ENCODE assay signal across 8 cellular contexts in the genomic region with DNA sequence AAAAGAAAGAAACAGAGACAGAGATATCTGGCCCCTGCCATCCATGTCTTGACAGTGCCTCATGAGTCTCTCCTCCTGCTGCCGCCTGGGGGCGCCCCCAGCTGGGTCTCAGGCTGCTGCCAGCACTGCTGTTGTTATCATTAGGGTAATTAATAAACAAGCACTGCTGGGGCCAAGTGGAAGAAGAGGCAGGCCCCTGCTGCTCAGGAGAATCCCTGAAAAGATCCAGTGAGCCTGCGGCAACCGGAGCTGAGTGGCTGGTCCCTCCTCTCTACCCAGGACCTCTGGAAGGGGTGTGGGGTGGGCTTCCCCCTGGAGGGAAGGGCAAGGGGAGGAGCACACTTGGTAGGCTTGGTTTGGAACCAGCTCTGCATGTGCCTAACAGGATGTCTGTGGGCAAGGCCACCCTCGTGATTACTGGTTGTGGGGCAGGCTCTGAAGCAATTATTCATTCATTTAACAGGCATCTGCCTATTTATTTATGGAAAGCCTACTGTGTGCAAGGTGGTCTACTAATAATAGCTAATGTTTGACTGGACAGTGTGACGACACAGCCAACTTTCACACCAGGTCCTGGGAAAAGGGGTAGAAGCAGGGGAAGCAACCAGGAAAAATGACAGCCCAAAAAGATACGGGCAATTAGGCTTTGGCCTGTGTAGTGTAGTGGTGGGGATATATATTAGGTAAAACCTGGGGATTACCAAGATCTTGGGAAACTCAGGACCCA. TPM values are rescaled to one million over a fixed set of nuclear protein-coding genes. Genes with fewer than 3 reads are reported as not detected.
A peak's percentile ranks its signal among the peaks of the same experiment; 100 is the strongest.
DNase-seq lines count a peak whose midpoint lies in the region; ATAC-seq, FAIRE-seq and TF ChIP-seq lines count a peak whose summit lies in the region.

No MANE protein-coding gene starts in this region.

- TF ChIP-seq POLR2A in testis (IDR thresholded peaks at IDR 0.05): no peak

- H3K9me2 ChIP-seq in Karpas-422 (replicated peaks; ENCODE audit: insufficient read depth, low read length): no peaks in the 10 kb centered on the region

- peak overlapping the region; percentile 87 for H3K4me3 Mint-ChIP-seq in activated naive CD4-positive, alpha-beta T cell treated with anti-CD3 and anti-CD28 coated beads for 36 hours

- no peak overlapping the region for H3K27ac Mint-ChIP-seq in activated naive CD4-positive, alpha-beta T cell treated with anti-CD3 and anti-CD28 coated beads for 36 hours

- no peaks in the 10 kb centered on the region for H3K36me3 Mint-ChIP-seq in activated naive CD4-positive, alpha-beta T cell treated with anti-CD3 and anti-CD28 coated beads for 36 hours (ENCODE audit: low read depth)

- CTCF ChIA-PET in activated naive CD4-positive, alpha-beta T cell treated with anti-CD3 and anti-CD28 coated beads for 36 hours (lab: Charles Lee): interaction anchor here (0.6 to 2.2 kb wide), 13 partner anchors 14 to 1092 kb away, joined by 3 to 10 read pairs (median 3); partner anchors contain the start of genes MAPKBP1 and RPAP1

- TF ChIP-seq CTCF in pancreas (IDR thresholded peaks at IDR 0.05): peak; percentile 35 to 79 (median 71)
- peak; percentile 82 to 90 (median 83) for TF ChIP-seq CTCF in testis (IDR thresholded peaks at IDR 0.05)

- H3K27me3 ChIP-seq in Karpas-422 (ENCODE audit: low read length): no peaks in the 10 kb centered on the region
- no peaks in the 10 kb centered on the region for H3K27me3 ChIP-seq in pancreas
- no peaks in the 10 kb centered on the region for H3K27me3 ChIP-seq in testis

- no peaks in the 10 kb centered on the region for H3K9me3 Mint-ChIP-seq in activated naive CD4-positive, alpha-beta T cell treated with anti-CD3 and anti-CD28 coated beads for 36 hours

- H3K4me3 ChIP-seq in Karpas-422 (ENCODE audit: low read length) (peak overlapping the region; percentile 68), SK-N-MC (peak overlapping the region; percentile 76), pancreas (peak overlapping the region in 1 of 4 donors; percentile 64), testis (peak overlapping the region; percentile 78 to 87)

- H4K20me1 ChIP-seq in Karpas-422 (ENCODE audit: insufficient read depth, low read depth, low read length): no peaks in the 10 kb centered on the region

- no peak for FAIRE-seq in pancreas (lab: Jason Lieb, UNC)

- peak in 2 of 3 experiments; percentile 75 to 80 for DNase-seq in NCI-H1417 (lab: John Stamatoyannopoulos, UW)
- DNase-seq in NCI-H1417 treated with DMSO at 0.1 percent for 48 hours (lab: John Stamatoyannopoulos, UW): no peak
- DNase-seq in Karpas-422: peak; percentile 92
- DNase-seq in SK-N-MC (ENCODE audit: low read depth, low spot score): peak; percentile 76
- peak; percentile 79 for DNase-seq in activated naive CD4-positive, alpha-beta T cell treated with anti-CD3 and anti-CD28 coated beads for 36 hours
- peak; percentile 78 for DNase-seq in germinal center (ENCODE audit: low spot score)
- peak; percentile 48 to 83 (median 71) for DNase-seq in pancreas
- DNase-seq in testis: peak; percentile 89

- H3K4me1 ChIP-seq in Karpas-422 (ENCODE audit: low read length) (peaks cover 26% of the 10 kb centered on the region), pancreas (peaks cover 0 to 10% (median 0%) of the 10 kb centered on the region in 3 donors), testis (peaks cover 41% of the 10 kb centered on the region)

- intact Hi-C loops in activated naive CD4-positive, alpha-beta T cell treated with anti-CD3 and anti-CD28 coated beads for 36 hours (cut with micrococcal nuclease): loop anchor here (1.0 to 5.0 kb wide), 11 partner anchors 14 to 501 kb away; partner anchors contain the start of genes ITPKA, JMJD7, MAPKBP1 and RPAP1
- intact Hi-C loops in pancreas (cut with DNase I): no loop called here
- intact Hi-C loops in testis (cut with DNase I; ENCODE audit: low total_unique reads): no loop called here

- H3K4me2 ChIP-seq in Karpas-422 (ENCODE audit: low read depth, low read length, poor library complexity, severe bottlenecking): peak overlapping the region; percentile 84

- peaks cover 13% of the 10 kb centered on the region for H3K4me1 Mint-ChIP-seq in activated naive CD4-positive, alpha-beta T cell treated with anti-CD3 and anti-CD28 coated beads for 36 hours (ENCODE audit: low read depth)

- ATAC-seq in pancreas: peak; percentile 77 to 84 (median 80)

- H3K9me3 ChIP-seq in Karpas-422 (ENCODE audit: low read length): no peaks in the 10 kb centered on the region
- no peaks in the 10 kb centered on the region for H3K9me3 ChIP-seq in SK-N-MC (ENCODE audit: low read depth, low read length)
- no peaks in the 10 kb centered on the region for H3K9me3 ChIP-seq in pancreas
- no peaks in the 10 kb centered on the region for H3K9me3 ChIP-seq in testis

- H3K79me2 ChIP-seq in Karpas-422 (ENCODE audit: low read length): no peaks in the 10 kb centered on the region

- H3K36me3 ChIP-seq in Karpas-422 (ENCODE audit: insufficient read depth, low read length) (no peaks in the 10 kb centered on the region), SK-N-MC (ENCODE audit: insufficient read depth, low read length) (no peaks in the 10 kb centered on the region; the same call in 1 of the 2 replicates), pancreas (no peaks in the 10 kb centered on the region), testis (ENCODE audit: low read depth, missing control alignments) (no peaks in the 10 kb centered on the region)

- 6% methylated on average over 7 of the region's 7 CpGs for WGBS in pancreas, 2 donors
- WGBS in testis, 2 donors: 6 to 9% methylated on average over 7 of the region's 7 CpGs

- H2AFZ ChIP-seq in Karpas-422 (ENCODE audit: low read length): peak overlapping the region; percentile 51; the same call in 1 of the 2 replicates

- peaks cover 15% of the 10 kb centered on the region for H3K27me3 Mint-ChIP-seq in activated naive CD4-positive, alpha-beta T cell treated with anti-CD3 and anti-CD28 coated beads for 36 hours (ENCODE audit: low read depth)

- H3K27ac ChIP-seq in Karpas-422 (ENCODE audit: low read length) (no peak overlapping the region), SK-N-MC (peak overlapping the region; percentile 47; the same call in 1 of the 2 replicates), pancreas (no peak overlapping the region), testis (peak overlapping the region; percentile 66 to 90)

- H3K9ac ChIP-seq in Karpas-422 (ENCODE audit: low read length) (0 out of 2 replicates have a peak overlapping the region, but pooled peaks have one; percentile 59), SK-N-MC (ENCODE audit: insufficient read length) (no peak overlapping the region)

RNA-seq across cellular contexts. Expression of gene TYRO3, which starts 1.2 kb away (rescaled TPM):
- total RNA-seq in Karpas-422 (2014; rRNA removed; shearing (Covaris generic); ENCODE audit: low replicate concordance): 0.37 and 1.1 TPM in 2 replicates
- total RNA-seq in activated naive CD4-positive, alpha-beta T cell treated with anti-CD3 and anti-CD28 coated beads for 36 hours: 1 to 10 TPM; 1.2 to 3.7 TPM
- total RNA-seq in pancreas: 10 to 100 TPM in 4 of 6 donors, 1 to 10 TPM in 2; 8.5 to 14.4 (median 11.1) TPM
- 1 to 10 TPM; 7.3 to 8.1 TPM for polyA plus RNA-seq in pancreas
- 100 to 1,000 TPM; 107 to 156 TPM for total RNA-seq in testis
- polyA plus RNA-seq in testis (ENCODE audit: insufficient read depth, low read depth, low replicate concordance): 99.0 TPM

RNA-seq across cellular contexts. Expression of gene RPAP1, which starts 13.8 kb away (rescaled TPM):
- total RNA-seq in Karpas-422 (2014; rRNA removed; shearing (Covaris generic); ENCODE audit: low replicate concordance): 17.4 and 26.2 TPM in 2 replicates
- total RNA-seq in activated naive CD4-positive, alpha-beta T cell treated with anti-CD3 and anti-CD28 coated beads for 36 hours: 10 to 100 TPM; 48.4 to 49.5 TPM
- total RNA-seq in pancreas: 10 to 100 TPM; 11.2 to 24.1 (median 17.8) TPM
- polyA plus RNA-seq in pancreas: 10 to 100 TPM; 10.6 to 16.9 TPM
- 10 to 100 TPM; 49.4 to 70.9 TPM for total RNA-seq in testis
- 36.3 TPM for polyA plus RNA-seq in testis (ENCODE audit: insufficient read depth, low read depth, low replicate concordance)

RNA-seq across cellular contexts. Expression of gene LTK, which starts 44.2 kb away (rescaled TPM):
- total RNA-seq in Karpas-422 (2014; rRNA removed; shearing (Covaris generic); ENCODE audit: low replicate concordance): 0.78 and 1.7 TPM in 2 replicates
- not detected for total RNA-seq in activated naive CD4-positive, alpha-beta T cell treated with anti-CD3 and anti-CD28 coated beads for 36 hours
- total RNA-seq in pancreas (under 1 TPM; 0.17 to 0.41 (median 0.26) TPM), testis (1 to 10 TPM; 3.7 to 4.2 TPM)
- polyA plus RNA-seq in pancreas (under 1 TPM; 0.19 to 0.63 TPM), testis (ENCODE audit: insufficient read depth, low read depth, low replicate concordance) (2.9 TPM)

Comparison
In these comparisons a context has a peak if more than half of its experiments do, and no peak if none do; other contexts are left out.
1. H3K27ac ChIP-seq: peak in SK-N-MC (single experiment) and testis (2 of 2); none in Karpas-422 (single experiment) and pancreas (0 of 4).
2. RNA of gene TYRO3, which starts 1.2 kb away (total RNA-seq): 107 to 156 TPM in testis; 8.5 to 14.4 TPM in pancreas, 1.2 to 3.7 TPM in activated naive CD4-positive, alpha-beta T cell treated with anti-CD3 and anti-CD28 coated beads for 36 hours and 0.37 to 1.1 TPM in Karpas-422; every median in the first group is over 4 times any median in the second.